In the genomic region with DNA sequence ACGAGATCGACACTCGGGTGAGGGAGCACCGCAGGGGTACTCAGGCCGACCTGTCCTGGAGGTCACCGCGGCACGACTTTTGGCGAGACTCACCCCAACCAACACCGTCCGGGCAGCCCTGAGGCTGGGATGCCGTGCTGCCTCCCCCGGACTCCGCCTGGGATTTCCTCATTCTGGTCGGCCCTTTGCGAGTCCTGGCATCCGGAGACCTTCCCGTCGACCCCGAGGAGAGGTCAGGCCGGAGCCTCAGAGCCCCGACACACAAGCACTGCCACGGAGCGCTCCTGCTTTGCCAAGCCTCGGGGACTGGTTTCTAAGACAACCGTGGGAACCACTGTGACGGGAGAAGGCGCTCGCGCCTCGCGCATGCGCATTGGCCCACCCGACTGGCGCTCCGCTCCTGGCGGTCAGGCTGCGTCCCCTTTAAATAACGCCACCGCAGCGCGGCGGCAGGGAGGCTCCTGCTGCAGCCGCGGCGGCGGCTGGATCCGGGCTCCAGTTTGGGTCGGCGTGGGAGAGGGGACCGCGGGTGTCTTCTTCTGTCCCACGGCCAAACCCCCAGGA, we compare ENCODE assay signal across 8 cellular contexts.
A peak's percentile ranks its signal among the peaks of the same experiment; 100 is the strongest.
DNase-seq lines count a peak whose midpoint lies in the region; ATAC-seq and TF ChIP-seq lines count a peak whose summit lies in the region.
"Not testable (repeated sequence)": the region's sequence is repeated elsewhere in the genome, so short reads cannot be mapped to it uniquely, and the experiment has no call there.

No MANE protein-coding gene starts in this region.

- not testable (repeated sequence) for H3K36me3 ChIP-seq in BJ (ENCODE audit: control insufficient read depth, insufficient read depth, low read length); Panc1 (ENCODE audit: control insufficient read depth, insufficient read depth, low read length); endocrine pancreas (ENCODE audit: control insufficient read depth, insufficient read depth, low read length)

- CTCF ChIA-PET in BJ (lab: Yijun Ruan, JAX); Panc1 (lab: Charles Lee): not testable (repeated sequence)

- H3K4me3 Mint-ChIP-seq in memory B cell: peak overlapping the region; percentile 82

- peak overlapping the region; percentile 56 for H3K9ac ChIP-seq in endocrine pancreas (ENCODE audit: control insufficient read depth, insufficient read depth, low read length)

- H3K27ac Mint-ChIP-seq in memory B cell: not testable (repeated sequence)

- in situ Hi-C loops in Panc1 (cut with HindIII; ENCODE audit: low pct_unique_long_range_greater_than_20kb, low sequenced_read_pairs): not testable (repeated sequence)

- POLR2A ChIA-PET in BJ (lab: Charles Lee); Panc1 (lab: Charles Lee): not testable (repeated sequence)

- not testable (repeated sequence) for H3K36me3 Mint-ChIP-seq in memory B cell

- not testable (repeated sequence) for H3K4me1 ChIP-seq in Panc1 (ENCODE audit: control insufficient read depth, insufficient read depth, low read length); endocrine pancreas (ENCODE audit: control insufficient read depth, insufficient read depth, low read length)

- BruUV-seq in Panc1 (replicated peaks; lab: Mats Ljungman, UMichigan): not testable (repeated sequence)

- TF ChIP-seq CTCF in BJ (IDR thresholded peaks at IDR 0.05; ENCODE audit: insufficient read depth, low read depth, low read length); Panc1 (IDR thresholded peaks at IDR 0.05): not testable (repeated sequence)
- TF ChIP-seq CTCF in LNCaP clone FGC (IDR thresholded peaks at IDR 0.05; ENCODE audit: control insufficient read depth, extremely low read depth, insufficient read depth): peak; percentile 15; the same call in 1 of the 2 replicates

- DNase-seq in BJ (ENCODE audit: low read depth); Panc1 (ENCODE audit: low read depth, low spot score): not testable (repeated sequence)
- DNase-seq in LNCaP clone FGC (ENCODE audit: low read depth) (peak; percentile 56), activated T-cell treated with anti-CD3 and anti-CD28 coated beads for 24 hours (ENCODE audit: low read depth) (peak; percentile 77), memory B cell (ENCODE audit: low spot score in 2 of 2) (peak; percentile 68 to 78)
- peak; percentile 84 for DNase-seq in stimulated activated CD4-positive, alpha-beta T cell treated with anti-CD3 and anti-CD28 coated beads, Interleukin-4, amount 100 ng/mL, for 24 hours

- H3K27me3 ChIP-seq in BJ (ENCODE audit: control insufficient read depth, insufficient read depth, low read length); Panc1 (ENCODE audit: control insufficient read depth, insufficient read depth, low read length); endocrine pancreas (ENCODE audit: control insufficient read depth, insufficient read depth, low read length): not testable (repeated sequence)

- H3K4me1 Mint-ChIP-seq in memory B cell: peaks cover 23% of the 10 kb centered on the region

- H3K27ac ChIP-seq in Panc1 (ENCODE audit: low read length): not testable (repeated sequence)

- intact Hi-C loops in Panc1 (cut with micrococcal nuclease; ENCODE audit: unreplicated experiment): not testable (repeated sequence)

- peak overlapping the region; percentile 35 for H3K4me3 ChIP-seq in BJ (ENCODE audit: low read depth, low read length)
- H3K4me3 ChIP-seq in LNCaP clone FGC (ENCODE audit: low read depth, low read length): peak overlapping the region; percentile 43
- H3K4me3 ChIP-seq in Panc1 (ENCODE audit: low read depth in 2 of 2, low read length in 2 of 2): peak overlapping the region; percentile 47 to 61
- peak overlapping the region; percentile 15 for H3K4me3 ChIP-seq in endocrine pancreas (ENCODE audit: control insufficient read depth, insufficient read depth, low read length)

- peak; percentile 47 for ATAC-seq in GM19455 (IDR thresholded peaks at IDR 0.05; ENCODE audit: unreplicated experiment)
- ATAC-seq in Panc1: peak; percentile 27; the same call in 1 of the 2 replicates
- ATAC-seq in memory B cell (ENCODE audit: low read depth): peak; percentile 23

- peaks cover 42% of the 10 kb centered on the region for H3K27me3 Mint-ChIP-seq in memory B cell

- H3K9me3 Mint-ChIP-seq in memory B cell: not testable (repeated sequence)

- not testable (repeated sequence) for H3K9me3 ChIP-seq in Panc1 (ENCODE audit: control insufficient read depth, insufficient read depth, low read depth, low read length); endocrine pancreas (ENCODE audit: control insufficient read depth, low read length)
